9 cellular contexts compared by ENCODE assay signal in genomic region chr11:47846998-47847397, GRCh38. TPM values are rescaled to one million over a fixed set of nuclear protein-coding genes. Genes with fewer than 3 reads are reported as not detected.
DNase-seq lines count a peak whose midpoint lies in the region; ATAC-seq and TF ChIP-seq lines count a peak whose summit lies in the region.
"Had no signal": no experiment of that assay in that cellular context is flagged by ENCODE, and none has a peak within 500 bp of the region (broad histone marks: within the 10 kb centered on the region; RNA-seq: fewer than 3 reads in every experiment).

No MANE protein-coding gene starts in this region.

- TF ChIP-seq CTCF in activated B cell treated with CpG ODN at 0.5 μM for 24 hours (IDR thresholded peaks at IDR 0.05) (no peak), prostate gland (IDR thresholded peaks at IDR 0.05) (no peak)

- ATAC-seq in activated T-cell treated with anti-CD3 and anti-CD28 coated beads, Interleukin-2, amount 50 U/mL, for 4 hours = no peak
- ATAC-seq in activated B cell treated with CpG ODN at 0.5 μM for 24 hours (ENCODE audit: low read depth) (no peak), GM21515 (IDR thresholded peaks at IDR 0.05; ENCODE audit: unreplicated experiment) (no peak)

- intact Hi-C loops in activated B cell treated with CpG ODN at 0.5 μM for 24 hours (cut with micrococcal nuclease) (loop anchor here (1.0 kb wide), 1 partner anchor 268 kb away; the partner anchor contains the start of gene NDUFS3), prostate gland (cut with DNase I) (no loop called here)

- H3K4me3 ChIP-seq in iPS-15b (ENCODE audit: low read depth, low read length) (peak overlapping the region; percentile 97), stomach smooth muscle (ENCODE audit: low read length in 2 of 2) (peak overlapping the region; percentile 95 to 100), prostate gland (peak overlapping the region in 1 of 2 donors; percentile 90)

- 64% methylated on average over 4 of the region's 4 CpGs for WGBS in prostate gland

- H3K9ac ChIP-seq in iPS-15b (ENCODE audit: low read depth, low read length) (no peak overlapping the region), stomach smooth muscle (ENCODE audit: low read length in 2 of 2) (no peak overlapping the region)

- H3K36me3 Mint-ChIP-seq in activated T-cell treated with anti-CD3 and anti-CD28 coated beads, Interleukin-2, amount 50 U/mL, for 4 hours (ENCODE audit: insufficient read depth) = peaks cover 16% of the 10 kb centered on the region
- peaks cover 28% of the 10 kb centered on the region for H3K36me3 Mint-ChIP-seq in activated B cell treated with CpG ODN at 0.5 μM for 24 hours (ENCODE audit: low read depth)

- no peak for DNase-seq in activated T-cell treated with anti-CD3 and anti-CD28 coated beads, Interleukin-2, amount 50 U/mL, for 4 hours
- no peak for DNase-seq in activated T-cell treated with anti-CD3 and anti-CD28 coated beads, Interleukin-2, amount 50 U/mL, for 48 hours
- DNase-seq in activated B cell treated with CpG ODN at 0.5 μM for 24 hours (no peak), NCI-H1436 treated with DMSO at 0.1 percent for 48 hours (lab: John Stamatoyannopoulos, UW) (no peak), prostate gland (ENCODE audit: low spot score) (no peak)
- DNase-seq: C1 segment of cervical spinal cord had no signal

- CTCF ChIA-PET in activated B cell treated with CpG ODN at 0.5 μM for 24 hours (lab: Charles Lee) = interaction anchor here (1.5 kb wide), 1 partner anchor 88 kb away, joined by 3 read pairs; no protein-coding TSS in a partner anchor

- H3K4me3 Mint-ChIP-seq in activated T-cell treated with anti-CD3 and anti-CD28 coated beads, Interleukin-2, amount 50 U/mL, for 4 hours = peak overlapping the region; percentile 97
- peak overlapping the region; percentile 98 for H3K4me3 Mint-ChIP-seq in activated B cell treated with CpG ODN at 0.5 μM for 24 hours

- H3K27me3 ChIP-seq in iPS-15b (ENCODE audit: control insufficient read depth, insufficient read depth, low read length) = no peaks in the 10 kb centered on the region
- no peaks in the 10 kb centered on the region for H3K27me3 ChIP-seq in stomach smooth muscle (ENCODE audit: control insufficient read depth in 1 of 2, insufficient read depth in 2 of 2, low read length in 2 of 2)
- no peaks in the 10 kb centered on the region for H3K27me3 ChIP-seq in prostate gland (replicated peaks; ENCODE audit: insufficient read depth)

- H3K36me3 ChIP-seq in iPS-15b (ENCODE audit: control insufficient read depth, insufficient read depth, low read length) = peaks cover 19% of the 10 kb centered on the region
- H3K36me3 ChIP-seq in stomach smooth muscle (ENCODE audit: control insufficient read depth in 2 of 2, insufficient read depth in 2 of 2, low read length in 2 of 2) = peaks cover 8 to 15% of the 10 kb centered on the region in 2 donors
- no peaks in the 10 kb centered on the region for H3K36me3 ChIP-seq in prostate gland

- no peaks in the 10 kb centered on the region for H3K27me3 Mint-ChIP-seq in activated T-cell treated with anti-CD3 and anti-CD28 coated beads, Interleukin-2, amount 50 U/mL, for 4 hours (ENCODE audit: low read depth)
- H3K27me3 Mint-ChIP-seq in activated B cell treated with CpG ODN at 0.5 μM for 24 hours = no peaks in the 10 kb centered on the region

- TF ChIP-seq POLR2A in prostate gland (IDR thresholded peaks at IDR 0.05) = no peak

- H3K9me3 Mint-ChIP-seq in activated T-cell treated with anti-CD3 and anti-CD28 coated beads, Interleukin-2, amount 50 U/mL, for 4 hours = no peaks in the 10 kb centered on the region
- no peaks in the 10 kb centered on the region for H3K9me3 Mint-ChIP-seq in activated B cell treated with CpG ODN at 0.5 μM for 24 hours

- H3K27ac Mint-ChIP-seq in activated B cell treated with CpG ODN at 0.5 μM for 24 hours = peak overlapping the region; percentile 57

- H3K27ac ChIP-seq in stomach smooth muscle (ENCODE audit: low read length) = no peak overlapping the region
- peak overlapping the region in 1 of 2 donors; percentile 94 for H3K27ac ChIP-seq in prostate gland

- H3K4me1 ChIP-seq in iPS-15b (ENCODE audit: control insufficient read depth, insufficient read depth, low read length) (peaks cover 7% of the 10 kb centered on the region), stomach smooth muscle (ENCODE audit: control insufficient read depth, insufficient read depth, low read length) (peaks cover 8% of the 10 kb centered on the region), prostate gland (replicated peaks) (no peaks in the 10 kb centered on the region)

- POLR2A ChIA-PET in activated B cell treated with CpG ODN at 0.5 μM for 24 hours (lab: Charles Lee) = interaction anchor here (1.0 to 1.8 kb wide), 2 partner anchors 79 to 103 kb away, joined by 8 read pairs; partner anchors contain the start of gene FNBP4

- H3K4me1 Mint-ChIP-seq in activated T-cell treated with anti-CD3 and anti-CD28 coated beads, Interleukin-2, amount 50 U/mL, for 4 hours (ENCODE audit: low read depth) = peaks cover 49% of the 10 kb centered on the region
- peaks cover 57% of the 10 kb centered on the region for H3K4me1 Mint-ChIP-seq in activated B cell treated with CpG ODN at 0.5 μM for 24 hours

- H3K9me3 ChIP-seq in iPS-15b (ENCODE audit: control insufficient read depth, insufficient read depth, low read length) (no peaks in the 10 kb centered on the region), stomach smooth muscle (ENCODE audit: control insufficient read depth in 2 of 2, low read length in 2 of 2) (no peaks in the 10 kb centered on the region), prostate gland (no peaks in the 10 kb centered on the region)

RNA-seq across cellular contexts. Expression of gene NUP160, which starts 1.2 kb away (rescaled TPM):
- total RNA-seq in activated T-cell treated with anti-CD3 and anti-CD28 coated beads, Interleukin-2, amount 50 U/mL, for 4 hours = 10 to 100 TPM; 76.6 to 86.7 (median 80.4) TPM
- total RNA-seq in activated B cell treated with CpG ODN at 0.5 μM for 24 hours (53.2 and 70.8 TPM in 2 replicates), prostate gland (10 to 100 TPM; 17.9 to 43.2 TPM)
